ENCODE assay signal across 1 cellular context in genomic region chr19:3096267-3096901, GRCh38.
TF ChIP-seq lines count a peak whose summit lies in the region.

No MANE protein-coding gene starts in this region.

TF ChIP-seq in HepG2, 621 proteins besides CTCF, POLR2A, EP300 and RAD21 (continues in another document):
- TF ChIP-seq SALL2 (CRISPR knock-in tag; IDR thresholded peaks at IDR 0.05) (0 out of 2 replicates have a peak, but pooled peaks have one; percentile 66), ARID5B (CRISPR knock-in tag; IDR thresholded peaks at IDR 0.05) (0 out of 2 replicates have a peak, but pooled peaks have one; percentile 10), ZNF281 (CRISPR knock-in tag; IDR thresholded peaks at IDR 0.05; ENCODE audit: borderline replicate concordance) (no peak), RNF219 (CRISPR knock-in tag; IDR thresholded peaks at IDR 0.05) (no peak), SSRP1 (CRISPR knock-in tag; IDR thresholded peaks at IDR 0.05) (peak; percentile 75; the same call in 1 of the 2 replicates), ZNF20 (CRISPR knock-in tag; IDR thresholded peaks at IDR 0.05) (0 out of 2 replicates have a peak, but pooled peaks have one; percentile 13), ZNF264 (CRISPR knock-in tag; IDR thresholded peaks at IDR 0.05) (no peak), ZNF142 (CRISPR knock-in tag; IDR thresholded peaks at IDR 0.05) (0 out of 2 replicates have a peak, but pooled peaks have one; percentile 37), HNF4G (IDR thresholded peaks at IDR 0.05; ENCODE audit: borderline replicate concordance, low read depth, low read length) (peak; percentile 64), HNF4G (CRISPR knock-in tag; IDR thresholded peaks at IDR 0.05; ENCODE audit: borderline replicate concordance, low read depth) (peak; percentile 27; the same call in 1 of the 2 replicates), AGO2 (optimal IDR thresholded peaks at IDR 0.05; ENCODE audit: low read depth, low read length) (peak; percentile 67), NKX3-1 (CRISPR knock-in tag; IDR thresholded peaks at IDR 0.05) (no peak), RBFOX2 (IDR thresholded peaks at IDR 0.05; ENCODE audit: low read depth, low read length) (peak; percentile 41; the same call in 1 of the 2 replicates), SOX6 (IDR thresholded peaks at IDR 0.05) (no peak), SOX6 (CRISPR knock-in tag; IDR thresholded peaks at IDR 0.05) (peak; percentile 43), MYC (CRISPR knock-in tag; IDR thresholded peaks at IDR 0.05; ENCODE audit: borderline replicate concordance) (0 out of 2 replicates have a peak, but pooled peaks have one; percentile 31), PITX1 (CRISPR knock-in tag; IDR thresholded peaks at IDR 0.05) (peak; percentile 23; the same call in 1 of the 2 replicates), BHLHE40 (IDR thresholded peaks at IDR 0.05; ENCODE audit: low read length) (peak; percentile 77), MEIS1 (CRISPR knock-in tag; IDR thresholded peaks at IDR 0.05; ENCODE audit: borderline replicate concordance) (peak; percentile 8; the same call in 1 of the 2 replicates), ZFY (CRISPR knock-in tag; IDR thresholded peaks at IDR 0.05) (peak; percentile 48), MNT (IDR thresholded peaks at IDR 0.05) (no peak), TOPORS (CRISPR knock-in tag; IDR thresholded peaks at IDR 0.05) (0 out of 2 replicates have a peak, but pooled peaks have one; percentile 5), KDM6A (CRISPR knock-in tag; IDR thresholded peaks at IDR 0.05; ENCODE audit: low read depth) (peak; percentile 8; the same call in 1 of the 2 replicates), HNF4A (CRISPR knock-in tag; IDR thresholded peaks at IDR 0.05) (peak; percentile 91), MLXIP (CRISPR knock-in tag; IDR thresholded peaks at IDR 0.05; ENCODE audit: borderline replicate concordance) (no peak), ZNF761 (CRISPR knock-in tag; conservative IDR thresholded peaks at IDR 0.05) (no peak), GTF3A (CRISPR knock-in tag; conservative IDR thresholded peaks at IDR 0.05) (no peak), RFX5 (IDR thresholded peaks at IDR 0.05; ENCODE audit: low read depth, low read length) (no peak), ADNP (CRISPR knock-in tag; IDR thresholded peaks at IDR 0.05) (no peak), SNAI1 (CRISPR knock-in tag; IDR thresholded peaks at IDR 0.05; ENCODE audit: borderline replicate concordance) (peak; percentile 67; the same call in 1 of the 2 replicates), SRSF1 (optimal IDR thresholded peaks at IDR 0.05; ENCODE audit: low read depth, low read length) (peak; percentile 11), TCF12 (IDR thresholded peaks at IDR 0.05) (no peak), TCF12 (CRISPR knock-in tag; IDR thresholded peaks at IDR 0.05) (0 out of 2 replicates have a peak, but pooled peaks have one; percentile 32), GMEB2 (CRISPR knock-in tag; IDR thresholded peaks at IDR 0.05; ENCODE audit: low read depth) (no peak), ZNF317 (CRISPR knock-in tag; IDR thresholded peaks at IDR 0.05) (0 out of 2 replicates have a peak, but pooled peaks have one; percentile 48), IRF9 (CRISPR knock-in tag; IDR thresholded peaks at IDR 0.05; ENCODE audit: borderline replicate concordance) (0 out of 2 replicates have a peak, but pooled peaks have one; percentile 22)
